8 cellular contexts compared by ENCODE assay signal in the genomic region with DNA sequence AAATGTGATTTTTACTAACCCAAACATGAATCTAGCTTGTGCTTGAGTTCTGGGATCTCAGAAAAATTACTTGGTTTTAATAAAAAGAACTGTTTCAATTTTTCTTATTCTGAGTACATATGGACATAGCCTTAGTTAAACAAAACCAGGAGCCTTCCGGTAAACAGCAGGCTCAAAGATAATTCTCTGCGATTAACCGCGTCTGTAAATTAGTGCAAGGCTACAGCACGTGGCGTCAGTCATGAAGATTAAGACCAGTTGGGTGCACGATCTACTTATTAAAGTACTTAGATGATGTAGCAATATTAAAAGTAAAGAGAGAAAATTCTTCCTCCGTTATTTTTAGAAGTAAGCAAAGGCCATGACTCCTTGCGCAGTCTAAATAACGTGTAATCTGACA. TPM values are rescaled to one million over a fixed set of nuclear protein-coding genes. Genes with fewer than 3 reads are reported as not detected.
DNase-seq lines count a peak whose midpoint lies in the region; ATAC-seq and TF ChIP-seq lines count a peak whose summit lies in the region.

No MANE protein-coding gene starts in this region.

- H3K27ac ChIP-seq in OCI-LY3 (ENCODE audit: low read length) (no peak overlapping the region), parathyroid adenoma (no peak overlapping the region)

- intact Hi-C loops in sciatic nerve (cut with DNase I), result no loop called here
- intact Hi-C loops in posterior cingulate gyrus (cut with DNase I), result no loop called here

- POLR2A ChIA-PET in BJ (lab: Charles Lee), result no interaction called here

- H3K27me3 ChIP-seq in BJ (ENCODE audit: control insufficient read depth, insufficient read depth, low read length), result no peaks in the 10 kb centered on the region
- H3K27me3 ChIP-seq in OCI-LY3 (ENCODE audit: low read depth, low read length), result no peaks in the 10 kb centered on the region
- no peaks in the 10 kb centered on the region for H3K27me3 ChIP-seq in parathyroid adenoma (ENCODE audit: control insufficient read depth, insufficient read depth, low read length)

- CTCF ChIA-PET in BJ (lab: Yijun Ruan, JAX), result no interaction called here

- H3K9me3 ChIP-seq in OCI-LY3 (ENCODE audit: insufficient read depth, low read length) (no peaks in the 10 kb centered on the region), parathyroid adenoma (ENCODE audit: control insufficient read depth, low read length) (no peaks in the 10 kb centered on the region)

- H3K9ac ChIP-seq in OCI-LY3 (ENCODE audit: low read length), result no peak overlapping the region
- no peak overlapping the region for H3K9ac ChIP-seq in parathyroid adenoma

- H3K4me1 ChIP-seq in OCI-LY3 (ENCODE audit: low read length) (no peaks in the 10 kb centered on the region), parathyroid adenoma (no peaks in the 10 kb centered on the region)

- H4K20me1 ChIP-seq in OCI-LY3 (ENCODE audit: insufficient read depth, low read length), result no peaks in the 10 kb centered on the region

- no peaks in the 10 kb centered on the region for H3K36me3 ChIP-seq in BJ (ENCODE audit: control insufficient read depth, insufficient read depth, low read length)
- no peaks in the 10 kb centered on the region for H3K36me3 ChIP-seq in OCI-LY3 (replicated peaks; ENCODE audit: low read depth, low read length)
- no peaks in the 10 kb centered on the region for H3K36me3 ChIP-seq in parathyroid adenoma (ENCODE audit: control insufficient read depth, insufficient read depth, low read length)

- H3K4me2 ChIP-seq in OCI-LY3 (ENCODE audit: low read length) (no peak overlapping the region), parathyroid adenoma (ENCODE audit: low read length) (no peak overlapping the region)

- H3K79me2 ChIP-seq in OCI-LY3 (ENCODE audit: low read length) (no peaks in the 10 kb centered on the region), parathyroid adenoma (no peaks in the 10 kb centered on the region)

- ATAC-seq in HG03342 (IDR thresholded peaks at IDR 0.05; ENCODE audit: unreplicated experiment), result no peak
- ATAC-seq in sciatic nerve, result no peak

- no peak for TF ChIP-seq CTCF in BJ (IDR thresholded peaks at IDR 0.05; ENCODE audit: insufficient read depth, low read depth, low read length)
- TF ChIP-seq CTCF in OCI-LY3 (IDR thresholded peaks at IDR 0.05; ENCODE audit: low read depth, low read length), result no peak
- no peak for TF ChIP-seq CTCF in fibroblast of villous mesenchyme (IDR thresholded peaks at IDR 0.05; ENCODE audit: insufficient read depth, low read depth, low read length)
- no peak for TF ChIP-seq CTCF in parathyroid adenoma (IDR thresholded peaks at IDR 0.05)

- H2AFZ ChIP-seq in OCI-LY3 (ENCODE audit: low read depth, low read length), result no peak overlapping the region
- peak overlapping the region; percentile 4 for H2AFZ ChIP-seq in parathyroid adenoma

- DNase-seq in BJ (ENCODE audit: low read depth) (no peak), fibroblast of villous mesenchyme (ENCODE audit: low read depth) (peak; percentile 6), sciatic nerve (ENCODE audit: low spot score) (no peak), SHP77 treated with DMSO at 0.1 percent for 48 hours (lab: John Stamatoyannopoulos, UW) (no peak), posterior cingulate gyrus (no peak)

- H3K4me3 ChIP-seq in BJ (ENCODE audit: low read depth, low read length) (peak overlapping the region; percentile 60), OCI-LY3 (ENCODE audit: low read length) (peak overlapping the region; percentile 78; the same call in 1 of the 2 replicates), fibroblast of villous mesenchyme (ENCODE audit: low read depth, low read length) (no peak overlapping the region), parathyroid adenoma (ENCODE audit: low read depth, low read length) (peak overlapping the region; percentile 47)

RNA-seq across cellular contexts. Expression of a gene that starts 0.7 kb away (rescaled TPM):
- 7.6 and 8.7 TPM in 2 replicates for polyA plus RNA-seq in BJ (2011; rRNA removed)
- 3.3 and 4.3 TPM in 2 replicates for polyA minus RNA-seq in BJ (2011; rRNA and poly(A)+ RNA removed)
- total RNA-seq in fibroblast of villous mesenchyme (5.2 and 19.4 TPM in 2 replicates), sciatic nerve (10.8 TPM)
